ENCODE assay signal across 24 cellular contexts in genomic region chr10:16820018-16820417, GRCh38. TPM values are rescaled to one million over a fixed set of nuclear protein-coding genes. Genes with fewer than 3 reads are reported as not detected.
A peak's percentile ranks its signal among the peaks of the same experiment; 100 is the strongest.
DNase-seq lines count a peak whose midpoint lies in the region; ATAC-seq, FAIRE-seq and TF ChIP-seq lines count a peak whose summit lies in the region.
"Had no signal": no experiment of that assay in that cellular context is flagged by ENCODE, and none has a peak within 500 bp of the region (broad histone marks: within the 10 kb centered on the region; RNA-seq: fewer than 3 reads in every experiment).

No MANE protein-coding gene starts in this region.

- BruUV-seq in PC-9 (replicated peaks; lab: Mats Ljungman, UMichigan), result no TSS peak

- peaks cover 4% of the 10 kb centered on the region for H3K9me3 Mint-ChIP-seq in CD4-positive, alpha-beta T cell
- peaks cover 20% of the 10 kb centered on the region for H3K9me3 Mint-ChIP-seq in astrocyte (ENCODE audit: unreplicated experiment)
- H3K9me3 Mint-ChIP-seq in nephron, result peaks cover 21% of the 10 kb centered on the region

- H3K36me3 Mint-ChIP-seq in CD4-positive, alpha-beta T cell (ENCODE audit: low read depth), result peaks cover 43% of the 10 kb centered on the region
- H3K36me3 Mint-ChIP-seq in astrocyte (ENCODE audit: low read depth, unreplicated experiment) (peaks cover 5% of the 10 kb centered on the region), nephron (ENCODE audit: low read depth) (peaks cover 21% of the 10 kb centered on the region)

- H3K27ac ChIP-seq in CD4-positive, alpha-beta T cell (ENCODE audit: low read depth, low read length), result no peak overlapping the region
- H3K27ac ChIP-seq in PC-9, result no peak overlapping the region
- H3K27ac ChIP-seq in astrocyte (ENCODE audit: low read depth, low read length), result no peak overlapping the region
- H3K27ac ChIP-seq in heart left ventricle, result no peak overlapping the region
- H3K27ac ChIP-seq: BLaER1 had no signal

- peaks cover 16% of the 10 kb centered on the region for H3K9me3 ChIP-seq in CD4-positive, alpha-beta T cell (ENCODE audit: control insufficient read depth, low read length)
- peaks cover 11% of the 10 kb centered on the region; the same call in 1 of the 2 replicates for H3K9me3 ChIP-seq in PC-9 (ENCODE audit: insufficient read depth, low read depth)
- peaks cover 15% of the 10 kb centered on the region for H3K9me3 ChIP-seq in astrocyte (ENCODE audit: insufficient read depth, low read depth, low read length)
- H3K9me3 ChIP-seq in heart left ventricle, result peaks cover 0 to 17% (median 8%) of the 10 kb centered on the region in 12 donors
- H3K9me3 ChIP-seq: BE2C had no signal

- FAIRE-seq in astrocyte (lab: Jason Lieb, UNC), result peak; percentile 9
- FAIRE-seq: A204.1, D721Med, G401.6, GM12892, GM18507, GM19239 had no signal

- POLR2A ChIA-PET in CD4-positive, alpha-beta T cell (lab: Charles Lee), result interaction anchor here (0.8 kb wide), 1 partner anchor 410 kb away, joined by 4 read pairs; no protein-coding TSS in a partner anchor
- POLR2A ChIA-PET in PC-9 (lab: Charles Lee; ENCODE audit: unreplicated experiment), result no interaction called here

- peaks cover 14% of the 10 kb centered on the region for H3K79me2 ChIP-seq in PC-9 (ENCODE audit: low read depth)
- H3K79me2 ChIP-seq in astrocyte (ENCODE audit: insufficient read depth, low read length), result peaks cover 21% of the 10 kb centered on the region

- 81 to 100% (median 88%) methylated on average over 1 of the region's 1 CpG for WGBS in heart left ventricle, 4 donors

- H3K9me2 ChIP-seq in PC-9 (ENCODE audit: insufficient read depth), result no peaks in the 10 kb centered on the region

- TF ChIP-seq POLR2A in erythroblast (IDR thresholded peaks at IDR 0.05; ENCODE audit: low read length) (no peak), heart left ventricle (IDR thresholded peaks at IDR 0.05) (no peak)

- no peaks in the 10 kb centered on the region for H3K27me3 Mint-ChIP-seq in CD4-positive, alpha-beta T cell
- H3K27me3 Mint-ChIP-seq in astrocyte (ENCODE audit: low read depth, unreplicated experiment) (no peaks in the 10 kb centered on the region), nephron (ENCODE audit: low read depth) (peaks cover 25% of the 10 kb centered on the region)
- H3K27me3 Mint-ChIP-seq: CD4-positive, CD25-positive, alpha-beta regulatory T cell had no signal

- peak overlapping the region; percentile 23 for H3K4me3 Mint-ChIP-seq in CD4-positive, alpha-beta T cell
- H3K4me3 Mint-ChIP-seq in astrocyte (ENCODE audit: unreplicated experiment), result no peak overlapping the region
- H3K4me3 Mint-ChIP-seq in nephron, result peak overlapping the region; percentile 20 to 43 (median 24)

- ATAC-seq in CD4-positive, alpha-beta T cell (ENCODE audit: poor library complexity), result no peak
- no peak for ATAC-seq in heart left ventricle
- ATAC-seq: CD8-positive, alpha-beta T cell had no signal

- no peaks in the 10 kb centered on the region for H4K20me1 ChIP-seq in PC-9 (ENCODE audit: insufficient read depth)
- H4K20me1 ChIP-seq in astrocyte (ENCODE audit: insufficient read depth, low read length), result peaks cover 14% of the 10 kb centered on the region
- H4K20me1 ChIP-seq: BLaER1 had no signal

- intact Hi-C loops in CD4-positive, alpha-beta T cell (cut with DNase I, micrococcal nuclease), result loop anchor here in 1 of 2 experiments (10.0 kb wide), 1 partner anchor 925 kb away; no protein-coding TSS in a partner anchor
- intact Hi-C loops in PC-9 (cut with micrococcal nuclease; ENCODE audit: unreplicated experiment) (loop anchor here (10.0 kb wide), 2 partner anchors 635 to 775 kb away; partner anchors contain the start of gene ST8SIA6), heart left ventricle (cut with DNase I) (no loop called here)

- H3K36me3 ChIP-seq in PC-9 (ENCODE audit: low read depth) (no peaks in the 10 kb centered on the region), astrocyte (ENCODE audit: insufficient read depth, low read length) (peaks cover 3% of the 10 kb centered on the region), heart left ventricle (no peaks in the 10 kb centered on the region)
- H3K36me3 ChIP-seq: BE2C had no signal

- peak overlapping the region; percentile 40; the same call in 1 of the 2 replicates for H3K4me2 ChIP-seq in PC-9
- H3K4me2 ChIP-seq in astrocyte (ENCODE audit: low read length), result no peak overlapping the region
- H3K4me2 ChIP-seq: BLaER1 had no signal

- peaks cover 34% of the 10 kb centered on the region for H3K4me1 Mint-ChIP-seq in CD4-positive, alpha-beta T cell (ENCODE audit: low read depth)
- H3K4me1 Mint-ChIP-seq in astrocyte (ENCODE audit: low read depth, unreplicated experiment) (peaks cover 12% of the 10 kb centered on the region), nephron (peaks cover 13% of the 10 kb centered on the region)

- no peak overlapping the region for H2AFZ ChIP-seq in PC-9
- no peak overlapping the region for H2AFZ ChIP-seq in astrocyte (ENCODE audit: low read depth, low read length)

- H3K9ac ChIP-seq in astrocyte (ENCODE audit: low read length), result no peak overlapping the region
- H3K9ac ChIP-seq: BLaER1 had no signal

- no peaks in the 10 kb centered on the region for H3F3A ChIP-seq in PC-9 (ENCODE audit: insufficient read depth, low read depth)

- H3K27ac Mint-ChIP-seq in CD4-positive, alpha-beta T cell, result no peak overlapping the region
- H3K27ac Mint-ChIP-seq in astrocyte (ENCODE audit: unreplicated experiment) (no peak overlapping the region), nephron (no peak overlapping the region)
- H3K27ac Mint-ChIP-seq: CD4-positive, CD25-positive, alpha-beta regulatory T cell; CD8-positive, alpha-beta T cell had no signal

- H3K4me3 ChIP-seq in PC-9 (no peak overlapping the region), astrocyte (ENCODE audit: insufficient read depth, low read depth, low read length) (no peak overlapping the region), heart left ventricle (no peak overlapping the region)
- H3K4me3 ChIP-seq: BLaER1 had no signal

- H3K4me1 ChIP-seq in PC-9 (replicated peaks; ENCODE audit: insufficient read depth) (peaks cover 29% of the 10 kb centered on the region), astrocyte (ENCODE audit: insufficient read depth, low read length) (peaks cover 9% of the 10 kb centered on the region), heart left ventricle (peaks cover 0 to 24% (median 20%) of the 10 kb centered on the region in 12 donors)
- H3K4me1 ChIP-seq: BE2C had no signal

- DNase-seq in CD4-positive, alpha-beta T cell, result no peak
- DNase-seq in PC-9 (no peak), astrocyte (ENCODE audit: low read depth) (no peak), erythroblast (lab: John Stamatoyannopoulos, UW) (no peak), heart left ventricle (no peak)
- no peak for DNase-seq in stimulated activated CD4-positive, alpha-beta T cell treated with anti-CD3 and anti-CD28 coated beads, Interleukin-1b, Interleukin-23, amount 100 ng/mL, for 48 hours
- DNase-seq: 8988T; ACHN; BE2C; C1 segment of cervical spinal cord; Caco-2; Calu3; CD4-positive, CD25-positive, alpha-beta regulatory T cell; CD8-positive, alpha-beta T cell; DMS79 treated with DMSO at 0.1 percent for 48 hours; GF-D8 had no signal

- CTCF ChIA-PET in CD4-positive, alpha-beta T cell (lab: Charles Lee), result no interaction called here
- CTCF ChIA-PET in PC-9 (lab: Charles Lee), result no interaction called here

- H3K27me3 ChIP-seq in CD4-positive, alpha-beta T cell (ENCODE audit: control insufficient read depth, insufficient read depth, low read length), result no peaks in the 10 kb centered on the region
- H3K27me3 ChIP-seq in PC-9 (ENCODE audit: insufficient read depth, low read depth), result no peaks in the 10 kb centered on the region
- no peaks in the 10 kb centered on the region for H3K27me3 ChIP-seq in astrocyte (ENCODE audit: insufficient read depth, low read length)
- H3K27me3 ChIP-seq in heart left ventricle, result no peaks in the 10 kb centered on the region
- H3K27me3 ChIP-seq: BE2C, BLaER1 had no signal

- TF ChIP-seq CTCF in CD4-positive, alpha-beta T cell (IDR thresholded peaks at IDR 0.05), result no peak
- TF ChIP-seq CTCF in PC-9 (conservative IDR thresholded peaks at IDR 0.05) (no peak), astrocyte (IDR thresholded peaks at IDR 0.05; ENCODE audit: insufficient read depth, low read depth, low read length) (no peak), nephron (IDR thresholded peaks at IDR 0.05; ENCODE audit: unreplicated experiment in 3 of 3) (no peak), heart left ventricle (IDR thresholded peaks at IDR 0.05) (no peak)

RNA-seq across cellular contexts. Expression of gene RSU1, which starts 2.8 kb away (rescaled TPM):
- total RNA-seq in CD4-positive, alpha-beta T cell, result 10 to 100 TPM; 26.2 to 28.8 TPM
- total RNA-seq in PC-9 (2021) (40.6 and 44.5 TPM in 2 replicates), astrocyte (138 and 142 TPM in 2 replicates), heart left ventricle (10 to 100 TPM; 42.3 to 84.1 (median 53.0) TPM)
- 10 to 100 TPM; 29.6 to 68.9 TPM for polyA plus RNA-seq in heart left ventricle
